In the genomic region with DNA sequence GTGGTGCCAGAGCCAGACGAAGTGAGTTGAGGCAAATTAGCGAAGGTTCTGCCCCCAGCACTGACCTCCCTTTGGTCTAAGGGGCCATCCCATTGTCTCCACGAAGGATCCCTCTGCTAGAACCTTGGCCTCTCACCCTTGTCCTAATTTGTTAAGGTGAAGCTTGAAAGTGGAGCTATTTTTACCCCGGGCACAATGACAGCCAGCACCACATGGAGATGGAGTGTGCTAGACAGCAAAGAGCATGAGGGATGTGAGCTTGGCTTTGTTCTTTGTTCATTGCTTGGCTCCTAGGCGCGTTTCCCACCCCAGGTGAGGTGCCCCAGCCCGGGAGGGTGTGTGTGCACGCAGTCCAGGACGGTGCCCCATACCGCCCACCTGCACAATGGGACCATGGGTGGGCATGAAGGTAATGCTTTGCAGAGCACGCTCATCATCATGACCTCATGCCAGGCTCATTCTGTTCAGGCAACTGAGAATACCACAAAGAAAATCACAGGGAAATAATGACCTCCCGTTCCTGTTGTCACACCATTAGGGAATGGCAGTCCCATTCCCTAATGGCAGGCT, we compare ENCODE assay signal across 17 cellular contexts.
DNase-seq lines count a peak whose midpoint lies in the region; ATAC-seq and TF ChIP-seq lines count a peak whose summit lies in the region.
"Had no signal": no experiment of that assay in that cellular context is flagged by ENCODE, and none has a peak within 500 bp of the region (broad histone marks: within the 10 kb centered on the region; RNA-seq: fewer than 3 reads in every experiment).

No MANE protein-coding gene starts in this region.

- H3K9me2 ChIP-seq in neural cell (ENCODE audit: insufficient read depth, low read length) = no peaks in the 10 kb centered on the region

- H3K4me2 ChIP-seq in neural cell (ENCODE audit: low read length) = no peak overlapping the region
- H3K4me2 ChIP-seq: BLaER1 had no signal

- H3K9me3 ChIP-seq in right atrium auricular region (no peaks in the 10 kb centered on the region), left ventricle myocardium inferior (replicated peaks) (peaks cover 11% of the 10 kb centered on the region), neural cell (ENCODE audit: low read length) (no peaks in the 10 kb centered on the region)
- H3K9me3 ChIP-seq: BLaER1, HAP-1 had no signal

- TF ChIP-seq EP300 in neural cell (conservative IDR thresholded peaks at IDR 0.05; ENCODE audit: poor library complexity, severe bottlenecking) = no peak

- WGBS in lower leg skin, 2 donors = 80 to 86% methylated on average over 12 of the region's 12 CpGs

- H2AFZ ChIP-seq in neural cell (ENCODE audit: low read depth, low read length) = no peak overlapping the region
- H2AFZ ChIP-seq: GM23248 had no signal

- H3K36me3 ChIP-seq in right atrium auricular region (no peaks in the 10 kb centered on the region), left ventricle myocardium inferior (no peaks in the 10 kb centered on the region), neural cell (ENCODE audit: insufficient read depth, low read length) (no peaks in the 10 kb centered on the region)
- H3K36me3 ChIP-seq: BLaER1, HAP-1 had no signal

- no peak for TF ChIP-seq RAD21 in neural cell (conservative IDR thresholded peaks at IDR 0.05)

- H3K27me3 ChIP-seq in right atrium auricular region (no peaks in the 10 kb centered on the region), left ventricle myocardium inferior (ENCODE audit: low read depth) (no peaks in the 10 kb centered on the region), neural cell (ENCODE audit: insufficient read depth, low read depth, low read length) (no peaks in the 10 kb centered on the region)
- H3K27me3 ChIP-seq: BLaER1 had no signal

- DNase-seq in Right ventricle myocardium superior (no peak), right atrium auricular region (ENCODE audit: low spot score) (no peak), left ventricle myocardium inferior (peak; percentile 13), inferior parietal cortex (ENCODE audit: extremely low spot score) (no peak), NCI-H1930 (lab: John Stamatoyannopoulos, UW) (no peak), lower leg skin (ENCODE audit: low spot score in 2 of 2) (no peak)
- DNase-seq: 8988T; Calu3; CD4-positive, alpha-beta memory T cell; DND-41; EL; GM23248 had no signal

- intact Hi-C loops in Right ventricle myocardium superior (cut with DNase I) (no loop called here), left ventricle myocardium inferior (cut with micrococcal nuclease) (no loop called here), lower leg skin (cut with DNase I; ENCODE audit: low total_unique reads) (no loop called here)

- peak; percentile 86 for ATAC-seq in Right ventricle myocardium superior (ENCODE audit: poor library complexity)
- ATAC-seq: GM12878, HepG2 had no signal

- no peak for TF ChIP-seq POLR2A in lower leg skin (IDR thresholded peaks at IDR 0.05)

- no peaks in the 10 kb centered on the region for H3K79me2 ChIP-seq in neural cell (replicated peaks; ENCODE audit: insufficient read depth, low read length)

- H3K9ac ChIP-seq in neural cell (ENCODE audit: low read length) = no peak overlapping the region
- H3K9ac ChIP-seq: BLaER1, GM23248 had no signal

- H4K20me1 ChIP-seq in neural cell (ENCODE audit: insufficient read depth) = no peaks in the 10 kb centered on the region
- H4K20me1 ChIP-seq: BLaER1 had no signal

- H3K4me3 ChIP-seq in right atrium auricular region = no peak overlapping the region
- no peak overlapping the region for H3K4me3 ChIP-seq in left ventricle myocardium inferior
- H3K4me3 ChIP-seq in neural cell (ENCODE audit: low read length) = no peak overlapping the region
- no peak overlapping the region for H3K4me3 ChIP-seq in lower leg skin (ENCODE audit: low read depth, poor library complexity, severe bottlenecking)
- H3K4me3 ChIP-seq: BLaER1, GM12878, GM23248, HAP-1 had no signal

- TF ChIP-seq CTCF in right atrium auricular region (IDR thresholded peaks at IDR 0.05) (no peak), left ventricle myocardium inferior (IDR thresholded peaks at IDR 0.05; ENCODE audit: borderline replicate concordance) (no peak), neural cell (IDR thresholded peaks at IDR 0.05; ENCODE audit: poor library complexity, severe bottlenecking) (no peak), lower leg skin (IDR thresholded peaks at IDR 0.05) (no peak)

- H3K27ac ChIP-seq in right atrium auricular region (no peak overlapping the region), left ventricle myocardium inferior (replicated peaks) (no peak overlapping the region), neural cell (ENCODE audit: low read length) (peak overlapping the region; percentile 20)
- H3K27ac ChIP-seq: BLaER1, GM23248 had no signal

- H3F3A ChIP-seq in neural cell (ENCODE audit: insufficient read depth, low read length, poor library complexity, severe bottlenecking) = no peaks in the 10 kb centered on the region

- peaks cover 0 to 8% of the 10 kb centered on the region in 2 donors for H3K4me1 ChIP-seq in right atrium auricular region
- H3K4me1 ChIP-seq in left ventricle myocardium inferior = peaks cover 11% of the 10 kb centered on the region
- H3K4me1 ChIP-seq: BLaER1, HAP-1 had no signal

TF ChIP-seq in neural cell, 6 proteins besides CTCF, POLR2A, EP300 and RAD21:
- no peak for TF ChIP-seq TAF1 (IDR thresholded peaks at IDR 0.05; ENCODE audit: low read depth)
- no peak for TF ChIP-seq SMC3 (conservative IDR thresholded peaks at IDR 0.05; ENCODE audit: poor library complexity)
- no peak for TF ChIP-seq POLR2AphosphoS5 (IDR thresholded peaks at IDR 0.05)
- TF ChIP-seq, protein P1, sequence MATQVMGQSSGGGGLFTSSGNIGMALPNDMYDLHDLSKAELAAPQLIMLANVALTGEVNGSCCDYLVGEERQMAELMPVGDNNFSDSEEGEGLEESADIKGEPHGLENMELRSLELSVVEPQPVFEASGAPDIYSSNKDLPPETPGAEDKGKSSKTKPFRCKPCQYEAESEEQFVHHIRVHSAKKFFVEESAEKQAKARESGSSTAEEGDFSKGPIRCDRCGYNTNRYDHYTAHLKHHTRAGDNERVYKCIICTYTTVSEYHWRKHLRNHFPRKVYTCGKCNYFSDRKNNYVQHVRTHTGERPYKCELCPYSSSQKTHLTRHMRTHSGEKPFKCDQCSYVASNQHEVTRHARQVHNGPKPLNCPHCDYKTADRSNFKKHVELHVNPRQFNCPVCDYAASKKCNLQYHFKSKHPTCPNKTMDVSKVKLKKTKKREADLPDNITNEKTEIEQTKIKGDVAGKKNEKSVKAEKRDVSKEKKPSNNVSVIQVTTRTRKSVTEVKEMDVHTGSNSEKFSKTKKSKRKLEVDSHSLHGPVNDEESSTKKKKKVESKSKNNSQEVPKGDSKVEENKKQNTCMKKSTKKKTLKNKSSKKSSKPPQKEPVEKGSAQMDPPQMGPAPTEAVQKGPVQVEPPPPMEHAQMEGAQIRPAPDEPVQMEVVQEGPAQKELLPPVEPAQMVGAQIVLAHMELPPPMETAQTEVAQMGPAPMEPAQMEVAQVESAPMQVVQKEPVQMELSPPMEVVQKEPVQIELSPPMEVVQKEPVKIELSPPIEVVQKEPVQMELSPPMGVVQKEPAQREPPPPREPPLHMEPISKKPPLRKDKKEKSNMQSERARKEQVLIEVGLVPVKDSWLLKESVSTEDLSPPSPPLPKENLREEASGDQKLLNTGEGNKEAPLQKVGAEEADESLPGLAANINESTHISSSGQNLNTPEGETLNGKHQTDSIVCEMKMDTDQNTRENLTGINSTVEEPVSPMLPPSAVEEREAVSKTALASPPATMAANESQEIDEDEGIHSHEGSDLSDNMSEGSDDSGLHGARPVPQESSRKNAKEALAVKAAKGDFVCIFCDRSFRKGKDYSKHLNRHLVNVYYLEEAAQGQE (IDR thresholded peaks at IDR 0.05; ENCODE audit: borderline replicate concordance) = no peak
- TF ChIP-seq EZH2 (IDR thresholded peaks at IDR 0.05; ENCODE audit: borderline replicate concordance, insufficient read depth, low read length, poor library complexity, severe bottlenecking) = no peak
- no peak for TF ChIP-seq MXI1 (conservative IDR thresholded peaks at IDR 0.05; ENCODE audit: poor library complexity, severe bottlenecking)
